ENCODE assay signal across 22 cellular contexts in genomic region chr1:246338546-246338945, GRCh38.
DNase-seq lines count a peak whose midpoint lies in the region; ATAC-seq lines count a peak whose summit lies in the region.
"Had no signal": no experiment of that assay in that cellular context is flagged by ENCODE, and none has a peak within 500 bp of the region (broad histone marks: within the 10 kb centered on the region; RNA-seq: fewer than 3 reads in every experiment).

No MANE protein-coding gene starts in this region.

- ATAC-seq in activated naive CD4-positive, alpha-beta T cell treated with anti-CD3 and anti-CD28 coated beads, Interleukin-2, amount 50 U/mL, for 72 hours = peak; percentile 61 to 92
- ATAC-seq in GM21717 (IDR thresholded peaks at IDR 0.05; ENCODE audit: unreplicated experiment) (peak; percentile 52), HG03469 (IDR thresholded peaks at IDR 0.05; ENCODE audit: unreplicated experiment) (peak; percentile 36), left ventricle myocardium superior (no peak)
- ATAC-seq in stimulated activated effector memory CD8-positive, alpha-beta T cell treated with anti-CD3 and anti-CD28 coated beads, Interleukin-12 subunit alpha, Interleukin-12 subunit beta, amount 100 ng/mL, for 72 hours = peak; percentile 86
- ATAC-seq: effector memory CD8-positive, alpha-beta T cell; upper lobe of right lung had no signal

- no peak for DNase-seq in activated naive CD4-positive, alpha-beta T cell treated with anti-CD3 and anti-CD28 coated beads, Interleukin-2, amount 50 U/mL, for 72 hours (ENCODE audit: low spot score in 2 of 2)
- no peak for DNase-seq in activated naive CD4-positive, alpha-beta T cell treated with Interleukin-2 at 50 U/mL for 16 hours
- no peak for DNase-seq in stimulated activated effector memory CD8-positive, alpha-beta T cell treated with anti-CD3 and anti-CD28 coated beads, Interleukin-12 subunit alpha, Interleukin-12 subunit beta, amount 100 ng/mL, for 72 hours (ENCODE audit: low spot score in 2 of 2)
- DNase-seq in globus pallidus (ENCODE audit: low spot score) (no peak), left ventricle myocardium superior (no peak), GOT3 (lab: John Stamatoyannopoulos, UW) (no peak)
- DNase-seq: activated CD4-positive, CD25-positive, alpha-beta regulatory T cell; activated CD8-positive, alpha-beta memory T cell treated with anti-CD3 and anti-CD28 coated beads, Interleukin-2, amount 50 U/mL, for 4 hours; activated naive CD4-positive, alpha-beta T cell treated with anti-CD3 and anti-CD28 coated beads, Interleukin-2, amount 50 U/mL, for 16 hours; CD4-positive, alpha-beta T cell; DMS 273 treated with DMSO at 0.1 percent for 48 hours; effector memory CD8-positive, alpha-beta T cell; mesenchymal stem cell; MG63; NCI-H1436; NCI-H526; stimulated activated CD4-positive, alpha-beta T cell treated with anti-CD3 and anti-CD28 coated beads, Interleukin-4, amount 100 ng/mL, for 4 hours; T1000; upper lobe of right lung had no signal

- intact Hi-C loops in left ventricle myocardium superior (cut with micrococcal nuclease) = no loop called here

- H3K4me3 Mint-ChIP-seq in stimulated activated effector memory CD8-positive, alpha-beta T cell treated with anti-CD3 and anti-CD28 coated beads, Interleukin-12 subunit alpha, Interleukin-12 subunit beta, amount 100 ng/mL, for 72 hours = peak overlapping the region; percentile 21
- H3K4me3 Mint-ChIP-seq: CD4-positive, alpha-beta T cell; effector memory CD8-positive, alpha-beta T cell; IgD-negative memory B cell had no signal

- peaks cover 18% of the 10 kb centered on the region for H3K4me1 Mint-ChIP-seq in stimulated activated effector memory CD8-positive, alpha-beta T cell treated with anti-CD3 and anti-CD28 coated beads, Interleukin-12 subunit alpha, Interleukin-12 subunit beta, amount 100 ng/mL, for 72 hours

- H3K27ac Mint-ChIP-seq in activated naive CD4-positive, alpha-beta T cell treated with anti-CD3 and anti-CD28 coated beads, Interleukin-2, amount 50 U/mL, for 72 hours = peak overlapping the region in 1 of 2 donors; percentile 96
- H3K27ac Mint-ChIP-seq in stimulated activated effector memory CD8-positive, alpha-beta T cell treated with anti-CD3 and anti-CD28 coated beads, Interleukin-12 subunit alpha, Interleukin-12 subunit beta, amount 100 ng/mL, for 72 hours = peak overlapping the region; percentile 54
- H3K27ac Mint-ChIP-seq: CD4-positive, alpha-beta T cell; effector memory CD8-positive, alpha-beta T cell had no signal

- H3K36me3 Mint-ChIP-seq in activated naive CD4-positive, alpha-beta T cell treated with anti-CD3 and anti-CD28 coated beads, Interleukin-2, amount 50 U/mL, for 72 hours = peaks cover 8 to 15% of the 10 kb centered on the region in 2 donors
- peaks cover 10% of the 10 kb centered on the region for H3K36me3 Mint-ChIP-seq in stimulated activated effector memory CD8-positive, alpha-beta T cell treated with anti-CD3 and anti-CD28 coated beads, Interleukin-12 subunit alpha, Interleukin-12 subunit beta, amount 100 ng/mL, for 72 hours

- peaks cover 0 to 4% of the 10 kb centered on the region in 2 donors for H3K9me3 Mint-ChIP-seq in activated naive CD4-positive, alpha-beta T cell treated with anti-CD3 and anti-CD28 coated beads, Interleukin-2, amount 50 U/mL, for 72 hours
- H3K9me3 Mint-ChIP-seq in stimulated activated effector memory CD8-positive, alpha-beta T cell treated with anti-CD3 and anti-CD28 coated beads, Interleukin-12 subunit alpha, Interleukin-12 subunit beta, amount 100 ng/mL, for 72 hours = no peaks in the 10 kb centered on the region
- H3K9me3 Mint-ChIP-seq: effector memory CD8-positive, alpha-beta T cell had no signal
